Comparison of ENCODE assay signal across 34 cellular contexts in genomic region chr13:74895042-74895811, GRCh38.
"Had no signal": no experiment of that assay in that cellular context is flagged by ENCODE, and none has a peak within 500 bp of the region (broad histone marks: within the 10 kb centered on the region; RNA-seq: fewer than 3 reads in every experiment).

No MANE protein-coding gene starts in this region.

- ATAC-seq: activated CD4-positive, alpha-beta T cell treated with anti-CD3 and anti-CD28 coated beads for 36 hours; activated CD4-positive, CD25-positive, alpha-beta regulatory T cell treated with anti-CD3 and anti-CD28 coated beads, Interleukin-2, amount 50 U/mL, for 24 hours; activated CD8-positive, alpha-beta T cell treated with anti-CD3 and anti-CD28 coated beads, Interleukin-2, amount 10 ng/mL, durations not matched to agents 7 days and 5 days; PC-3; Right ventricle myocardium inferior; WTC11 had no signal

- H3K27me3 ChIP-seq: ascending aorta, cardiac muscle cell, colonic mucosa, MG63, Peyer's patch had no signal

- DNase-seq: activated CD4-positive, alpha-beta T cell treated with anti-CD3 and anti-CD28 coated beads for 36 hours; activated CD4-positive, alpha-beta T cell treated with anti-CD3 and anti-CD28 coated beads, Interleukin-2, amount 10 ng/mL, durations not matched to agents 7 days and 5 days; activated CD4-positive, alpha-beta T cell treated with anti-CD3 and anti-CD28 coated beads, Interleukin-2, amount 50 U/mL, for 48 hours; activated CD8-positive, alpha-beta T cell treated with anti-CD3 and anti-CD28 coated beads, Interleukin-2, amount 10 ng/mL, durations not matched to agents 7 days and 5 days; activated gamma-delta T cell; activated naive CD4-positive, alpha-beta T cell treated with Interleukin-2 at 50 U/mL for 16 hours; activated naive CD8-positive, alpha-beta T cell treated with anti-CD3 and anti-CD28 coated beads, Interleukin-2, amount 10 ng/mL, durations not matched to agents 7 days and 5 days; activated T-cell treated with anti-CD3 and anti-CD28 coated beads, Interleukin-2, amount 50 U/mL, for 24 hours; amygdala; colonic mucosa; MG63; NCI-H1092 treated with DMSO at 0.1 percent for 48 hours; NCI-H1417; NCI-H146; NCI-H187; NCI-H2029 treated with DMSO at 0.1 percent for 48 hours; NCI-H2171 treated with DMSO at 0.1 percent for 48 hours; NCI-H2227 treated with DMSO at 0.1 percent for 48 hours; NCI-H446 treated with DMSO at 0.1 percent for 48 hours; NCI-H524; PC-3; Peyer's patch; SIG-M5; SW 1271; T-helper 1 cell; T-helper 2 cell; T-helper 9 cell had no signal

- H3K27ac ChIP-seq: ascending aorta, cardiac muscle cell, colonic mucosa, Peyer's patch, RWPE1 had no signal

- H3K36me3 ChIP-seq: ascending aorta, cardiac muscle cell, colonic mucosa, MG63, Peyer's patch had no signal

- H3K9me3 ChIP-seq: ascending aorta, colonic mucosa, MG63, Peyer's patch had no signal

- FAIRE-seq: TTC549 had no signal

- H3K4me1 ChIP-seq: ascending aorta, colonic mucosa, Peyer's patch had no signal

- H3K4me3 ChIP-seq: ascending aorta, cardiac muscle cell, colonic mucosa, MG63, Peyer's patch had no signal
